Comparison of ENCODE assay signal across 23 cellular contexts in genomic region chr18:32753656-32754221, GRCh38.
"Had no signal": no experiment of that assay in that cellular context is flagged by ENCODE, and none has a peak within 500 bp of the region (broad histone marks: within the 10 kb centered on the region; RNA-seq: fewer than 3 reads in every experiment).

No MANE protein-coding gene starts in this region.

- H3K27me3 ChIP-seq: breast epithelium, suprapubic skin, tibial nerve had no signal

- H3K27ac ChIP-seq: breast epithelium, coronary artery, epithelial cell of prostate, heart right ventricle, pancreas, stomach, suprapubic skin, tibial nerve had no signal

- ATAC-seq: activated CD4-positive, alpha-beta T cell treated with anti-CD3 and anti-CD28 coated beads for 36 hours; activated T-cell treated with anti-CD3 and anti-CD28 coated beads, Interleukin-2, amount 50 U/mL, for 72 hours; heart right ventricle; left cardiac atrium; pancreas; sciatic nerve; stimulated activated effector memory CD8-positive, alpha-beta T cell treated with anti-CD3 and anti-CD28 coated beads, Interleukin-12 subunit alpha, Interleukin-12 subunit beta, amount 100 ng/mL, for 72 hours had no signal

- H3K9me3 ChIP-seq: breast epithelium, heart right ventricle, pancreas, stomach, suprapubic skin, tibial nerve had no signal

- H3K4me1 ChIP-seq: breast epithelium, heart right ventricle, pancreas, stomach, suprapubic skin, tibial nerve had no signal

- H3K36me3 ChIP-seq: breast epithelium, heart right ventricle, pancreas, stomach, suprapubic skin, tibial nerve had no signal

- H3K4me3 ChIP-seq: breast epithelium, coronary artery, heart right ventricle, pancreas, stomach, suprapubic skin, tibial nerve had no signal

- DNase-seq: activated CD4-positive, alpha-beta T cell treated with anti-CD3 and anti-CD28 coated beads for 36 hours; activated CD4-positive, alpha-beta T cell treated with anti-CD3 and anti-CD28 coated beads, Interleukin-2, amount 50 U/mL, for 4 hours; activated effector memory CD4-positive, alpha-beta T cell treated with Interleukin-2 at 50 U/mL for 16 hours; activated naive CD4-positive, alpha-beta T cell treated with anti-CD3 and anti-CD28 coated beads for 36 hours; activated naive CD8-positive, alpha-beta T cell treated with anti-CD3 and anti-CD28 coated beads, Interleukin-2, amount 10 ng/mL, durations not matched to agents 7 days and 5 days; activated T-cell treated with anti-CD3 and anti-CD28 coated beads, Interleukin-2, amount 50 U/mL, for 72 hours; amniotic stem cell; cerebellar nuclear complex; heart right ventricle; islet precursor cell; left cardiac atrium; pancreas; small intestine; stimulated activated CD4-positive, alpha-beta T cell treated with anti-CD3 and anti-CD28 coated beads, Interleukin-2, amount 100 ng/mL, for 24 hours; stomach; T-helper 9 cell had no signal
